18 cellular contexts compared by ENCODE assay signal in the genomic region with DNA sequence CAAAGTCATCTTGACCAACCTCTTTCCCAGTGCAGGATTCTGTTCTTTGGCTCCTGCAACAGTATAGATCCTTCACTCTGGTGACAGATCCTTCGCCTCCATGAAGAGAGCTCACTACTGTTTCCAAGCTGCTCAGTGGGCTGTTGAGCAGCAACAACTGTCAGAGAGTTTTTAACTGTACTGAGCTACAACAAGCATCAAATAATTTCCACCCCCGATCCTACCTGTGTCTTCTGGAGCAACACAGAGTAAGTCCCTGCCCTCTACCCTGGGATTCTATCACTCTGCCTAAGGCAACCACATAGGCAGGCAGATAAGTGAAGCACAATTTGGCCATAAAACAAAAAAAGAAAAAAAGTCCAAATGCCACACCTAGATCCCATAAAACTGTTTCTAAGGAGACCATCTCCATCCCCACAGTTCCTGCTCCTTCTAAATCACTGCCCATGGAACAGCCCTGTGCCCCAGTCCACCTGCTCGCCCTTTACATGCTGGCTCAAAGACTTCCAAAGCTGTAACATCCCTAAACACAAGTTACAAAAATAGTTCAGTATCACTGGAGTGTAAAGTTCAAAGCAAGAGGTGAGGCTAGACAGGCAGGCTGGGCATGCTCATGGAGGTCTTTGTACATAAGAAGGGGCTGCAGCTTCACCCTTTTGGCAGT. TPM values are rescaled to one million over a fixed set of nuclear protein-coding genes. Genes with fewer than 3 reads are reported as not detected.
A peak's percentile ranks its signal among the peaks of the same experiment; 100 is the strongest.
DNase-seq lines count a peak whose midpoint lies in the region; ATAC-seq and TF ChIP-seq lines count a peak whose summit lies in the region.
"Had no signal": no experiment of that assay in that cellular context is flagged by ENCODE, and none has a peak within 500 bp of the region (broad histone marks: within the 10 kb centered on the region; RNA-seq: fewer than 3 reads in every experiment).

No MANE protein-coding gene starts in this region.

- TF ChIP-seq EP300 in tibial nerve (IDR thresholded peaks at IDR 0.05) = no peak

- no peaks in the 10 kb centered on the region for H4K20me1 ChIP-seq in hepatocyte (ENCODE audit: insufficient read depth, poor library complexity, severe bottlenecking)

- peaks cover 2% of the 10 kb centered on the region for H3K4me1 Mint-ChIP-seq in progenitor cell of endocrine pancreas (ENCODE audit: low read depth)
- peaks cover 9% of the 10 kb centered on the region for H3K4me1 Mint-ChIP-seq in activated naive CD8-positive, alpha-beta T cell treated with anti-CD3 and anti-CD28 coated beads, Interleukin-2, amount 50 U/mL, for 24 hours
- H3K4me1 Mint-ChIP-seq: GM23338 had no signal

- H3K4me2 ChIP-seq in hepatocyte = peak overlapping the region; percentile 20
- H3K4me2 ChIP-seq: GM23338 had no signal

- no peak overlapping the region for H3K27ac ChIP-seq in HEK293 (ENCODE audit: extremely low read depth, low read depth, low read length)
- H3K27ac ChIP-seq in Peyer's patch = peak overlapping the region in 3 of 4 donors; percentile 34 to 82 (median 71)
- peak overlapping the region; percentile 76 for H3K27ac ChIP-seq in hepatocyte
- no peak overlapping the region for H3K27ac ChIP-seq in tibial nerve
- H3K27ac ChIP-seq: SK-N-MC had no signal

- H3K4me3 Mint-ChIP-seq in progenitor cell of endocrine pancreas (ENCODE audit: low read depth) = no peak overlapping the region
- no peak overlapping the region for H3K4me3 Mint-ChIP-seq in activated naive CD8-positive, alpha-beta T cell treated with anti-CD3 and anti-CD28 coated beads, Interleukin-2, amount 50 U/mL, for 24 hours
- H3K4me3 Mint-ChIP-seq: CD4-positive, CD25-positive, alpha-beta regulatory T cell; GM23338 had no signal

- WGBS in hepatocyte (ENCODE audit: low lambda C conversion rate, missing lambda C conversion rate) = 89% methylated on average over 3 of the region's 3 CpGs
- whole genome bisulfite sequencing in tibial nerve, 2 donors = 91 to 100% methylated on average over 3 of the region's 3 CpGs

- H3K9me2 ChIP-seq in hepatocyte (replicated peaks; ENCODE audit: insufficient read depth) = no peaks in the 10 kb centered on the region

- POLR2A ChIA-PET in HEK293 (lab: Yijun Ruan, JAX) = no interaction called here

- no peaks in the 10 kb centered on the region for H3K27me3 Mint-ChIP-seq in progenitor cell of endocrine pancreas
- no peaks in the 10 kb centered on the region for H3K27me3 Mint-ChIP-seq in activated naive CD8-positive, alpha-beta T cell treated with anti-CD3 and anti-CD28 coated beads, Interleukin-2, amount 50 U/mL, for 24 hours
- H3K27me3 Mint-ChIP-seq: CD4-positive, CD25-positive, alpha-beta regulatory T cell; IgD-negative memory B cell had no signal

- DNase-seq in Peyer's patch = no peak
- DNase-seq in hepatocyte (ENCODE audit: low spot score) = no peak
- no peak for DNase-seq in progenitor cell of endocrine pancreas (ENCODE audit: low spot score, unreplicated experiment)
- DNase-seq in NCI-H2029 (lab: John Stamatoyannopoulos, UW) = no peak
- no peak for DNase-seq in tibial nerve (ENCODE audit: low spot score in 2 of 2)
- DNase-seq in activated naive CD8-positive, alpha-beta T cell treated with anti-CD3 and anti-CD28 coated beads, Interleukin-2, amount 50 U/mL, for 24 hours = no peak
- DNase-seq: CD4-positive, CD25-positive, alpha-beta regulatory T cell; DMS53; NCI-H1436 treated with DMSO at 0.1 percent for 48 hours; NCI-H226; NCI-H526 treated with DMSO at 0.1 percent for 48 hours; NK-92 treated with Interleukin-12 subunit alpha and Interleukin-12 subunit beta, amount 100 ng/mL, for 24 hours had no signal

- no peak for ATAC-seq in activated naive CD8-positive, alpha-beta T cell treated with anti-CD3 and anti-CD28 coated beads, Interleukin-2, amount 50 U/mL, for 24 hours
- no peak for ATAC-seq in GM18909 (IDR thresholded peaks at IDR 0.05; ENCODE audit: poor library complexity, unreplicated experiment)
- ATAC-seq: GM23338, Right ventricle myocardium inferior had no signal

- H3K36me3 Mint-ChIP-seq in progenitor cell of endocrine pancreas (ENCODE audit: insufficient read depth) = peaks cover 38% of the 10 kb centered on the region
- H3K36me3 Mint-ChIP-seq in activated naive CD8-positive, alpha-beta T cell treated with anti-CD3 and anti-CD28 coated beads, Interleukin-2, amount 50 U/mL, for 24 hours (ENCODE audit: low read depth) = peaks cover 14% of the 10 kb centered on the region

- H3K36me3 ChIP-seq in HEK293 (ENCODE audit: control insufficient read depth in 2 of 2, insufficient read depth in 1 of 2, low read length in 2 of 2) (peaks cover 17 to 50% of the 10 kb centered on the region in 2 experiments), Peyer's patch (no peaks in the 10 kb centered on the region), hepatocyte (replicated peaks; ENCODE audit: insufficient read depth, low read depth) (no peaks in the 10 kb centered on the region), tibial nerve (peaks cover 0 to 49% (median 0%) of the 10 kb centered on the region in 3 donors)

- H2AFZ ChIP-seq in hepatocyte = no peak overlapping the region
- H2AFZ ChIP-seq: GM23338 had no signal

- no peak for TF ChIP-seq CTCF in HEK293 (tag by site-specific recombination; IDR thresholded peaks at IDR 0.05)
- no peak for TF ChIP-seq CTCF in Peyer's patch (IDR thresholded peaks at IDR 0.05)
- TF ChIP-seq CTCF in hepatocyte (IDR thresholded peaks at IDR 0.05; ENCODE audit: poor library complexity) = no peak
- no peak for TF ChIP-seq CTCF in progenitor cell of endocrine pancreas (IDR thresholded peaks at IDR 0.05; ENCODE audit: unreplicated experiment)
- TF ChIP-seq CTCF in tibial nerve (IDR thresholded peaks at IDR 0.05) = no peak

- CTCF ChIA-PET in HEK293 (lab: Yijun Ruan, JAX) = interaction anchor here (0.6 to 1.6 kb wide), 4 partner anchors 22 to 91 kb away, joined by 3 to 11 read pairs (median 6); no protein-coding TSS in a partner anchor

- no peak for TF ChIP-seq POLR2A in Peyer's patch (IDR thresholded peaks at IDR 0.05)
- TF ChIP-seq POLR2A in tibial nerve (IDR thresholded peaks at IDR 0.05) = no peak

- no peaks in the 10 kb centered on the region for H3K9me3 ChIP-seq in HEK293 (ENCODE audit: control insufficient read depth, insufficient read depth, low read depth, low read length)
- no peaks in the 10 kb centered on the region for H3K9me3 ChIP-seq in Peyer's patch
- no peaks in the 10 kb centered on the region for H3K9me3 ChIP-seq in hepatocyte (ENCODE audit: low read depth)
- no peaks in the 10 kb centered on the region for H3K9me3 ChIP-seq in tibial nerve

- H3K4me1 ChIP-seq in HEK293 (ENCODE audit: control insufficient read depth, insufficient read depth, low read length) = no peaks in the 10 kb centered on the region
- peaks cover 0 to 35% (median 2%) of the 10 kb centered on the region in 4 donors for H3K4me1 ChIP-seq in Peyer's patch
- H3K4me1 ChIP-seq in hepatocyte (ENCODE audit: insufficient read depth) = peaks cover 11% of the 10 kb centered on the region
- H3K4me1 ChIP-seq in tibial nerve = peaks cover 0 to 9% (median 2%) of the 10 kb centered on the region in 4 donors

- H3K79me2 ChIP-seq in hepatocyte = peaks cover 2% of the 10 kb centered on the region

- no peaks in the 10 kb centered on the region for H3K9me3 Mint-ChIP-seq in progenitor cell of endocrine pancreas (ENCODE audit: low read depth)
- H3K9me3 Mint-ChIP-seq in activated naive CD8-positive, alpha-beta T cell treated with anti-CD3 and anti-CD28 coated beads, Interleukin-2, amount 50 U/mL, for 24 hours = no peaks in the 10 kb centered on the region
- H3K9me3 Mint-ChIP-seq: CD4-positive, CD25-positive, alpha-beta regulatory T cell; IgD-negative memory B cell had no signal

- no peak overlapping the region for H3K4me3 ChIP-seq in HEK293 (ENCODE audit: low read depth, low read length)
- no peak overlapping the region for H3K4me3 ChIP-seq in Peyer's patch
- H3K4me3 ChIP-seq in hepatocyte = no peak overlapping the region
- no peak overlapping the region for H3K4me3 ChIP-seq in tibial nerve
- H3K4me3 ChIP-seq: GM23338, SK-N-MC had no signal

- H3K27me3 ChIP-seq in Peyer's patch = no peaks in the 10 kb centered on the region
- H3K27me3 ChIP-seq in hepatocyte = no peaks in the 10 kb centered on the region
- no peaks in the 10 kb centered on the region for H3K27me3 ChIP-seq in tibial nerve

- H3K27ac Mint-ChIP-seq in progenitor cell of endocrine pancreas = peak overlapping the region; percentile 45
- no peak overlapping the region for H3K27ac Mint-ChIP-seq in activated naive CD8-positive, alpha-beta T cell treated with anti-CD3 and anti-CD28 coated beads, Interleukin-2, amount 50 U/mL, for 24 hours
- H3K27ac Mint-ChIP-seq: GM23338 had no signal

TF ChIP-seq in HEK293, 187 proteins besides CTCF, POLR2A, EP300 and RAD21:
- TF ChIP-seq ZNF155 (tag by site-specific recombination; IDR thresholded peaks at IDR 0.05) (no peak), ZNF791 (tag by site-specific recombination; IDR thresholded peaks at IDR 0.05) (no peak), BCL11A (tag by site-specific recombination; IDR thresholded peaks at IDR 0.05; ENCODE audit: low read depth) (no peak), YY1 (tag by site-specific recombination; IDR thresholded peaks at IDR 0.05) (no peak), ZNF19 (tag by site-specific recombination; IDR thresholded peaks at IDR 0.05; ENCODE audit: low read depth) (no peak), ZNF623 (tag by site-specific recombination; IDR thresholded peaks at IDR 0.05) (peak; percentile 44; the same call in 1 of the 2 replicates)

RNA-seq across cellular contexts. Expression of a gene that starts 37.8 kb away (rescaled TPM):
- total RNA-seq in Peyer's patch (1,000 to 10,000 TPM in 3 of 4 donors, 100 to 1,000 TPM in 1; 295 to 7,069 (median 4,830) TPM), hepatocyte (115 and 137 TPM in 2 replicates), progenitor cell of endocrine pancreas (1.7 and 1.8 TPM in 2 replicates), tibial nerve (10 to 100 TPM; 47.2 to 79.2 (median 72.1) TPM)
- polyA plus RNA-seq in hepatocyte = 123 and 166 TPM in 2 replicates

RNA-seq across cellular contexts. Expression of a gene that starts 41.3 kb away (rescaled TPM):
- 100 to 1,000 TPM in 1 of 4 donors, 10 to 100 TPM in 3; 13.2 to 106 (median 63.5) TPM for total RNA-seq in Peyer's patch
- total RNA-seq in hepatocyte = 51.7 and 61.2 TPM in 2 replicates
- polyA plus RNA-seq in hepatocyte = 14.2 and 15.6 TPM in 2 replicates
- 29.2 and 30.9 TPM in 2 replicates for total RNA-seq in progenitor cell of endocrine pancreas
- total RNA-seq in tibial nerve = 10 to 100 TPM; 49.2 to 61.4 (median 52.2) TPM

Comparison
In these comparisons a context has a peak if more than half of its experiments do, and no peak if none do; other contexts are left out.
1. H3K27ac ChIP-seq: peak in Peyer's patch (3 of 4) and hepatocyte (single experiment); none in HEK293 (single experiment) and tibial nerve (0 of 4).
2. RNA of a gene that starts 37.8 kb away (total RNA-seq): 295 to 7,069 TPM in Peyer's patch, 115 to 137 TPM in hepatocyte and 47.2 to 79.2 TPM in tibial nerve; 1.7 to 1.8 TPM in progenitor cell of endocrine pancreas; every median in the first group is over 10 times any median in the second.